11 cellular contexts compared by ENCODE assay signal in the genomic region with DNA sequence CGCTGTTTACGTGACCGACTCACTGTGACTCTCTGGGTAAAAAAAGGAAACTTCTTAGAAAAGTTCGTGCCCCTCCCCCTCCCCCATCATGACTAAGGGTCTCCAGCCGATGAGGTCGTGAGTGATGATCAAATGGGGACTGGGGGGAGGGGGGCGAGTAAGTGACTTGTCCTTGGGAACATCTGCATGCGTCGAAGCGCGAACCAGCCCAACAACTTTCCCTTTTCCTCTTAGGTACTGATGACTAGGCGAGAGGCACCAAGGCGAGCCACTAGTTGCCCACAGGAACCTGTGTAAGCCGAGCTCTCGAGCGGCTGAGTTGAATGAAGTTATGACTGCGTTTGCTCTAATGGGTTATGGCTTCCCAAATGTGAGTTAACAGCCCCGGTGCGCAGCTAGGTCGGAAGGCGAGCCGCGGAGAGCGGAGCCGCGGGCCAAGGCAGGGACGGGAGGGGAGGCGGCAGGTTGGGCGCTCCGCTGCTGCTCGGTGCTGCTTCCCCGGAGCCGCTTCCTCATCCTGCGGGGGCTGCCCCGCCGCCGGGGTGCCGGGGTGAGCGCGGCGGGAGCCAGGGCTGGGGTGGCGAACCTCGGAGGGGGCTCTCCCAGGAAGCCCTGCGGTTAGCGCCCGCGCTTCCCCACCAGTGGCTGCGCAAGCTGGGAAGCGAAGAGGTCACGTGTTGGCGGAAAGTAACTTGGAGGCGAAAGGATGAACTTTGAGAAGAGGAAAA. TPM values are rescaled to one million over a fixed set of nuclear protein-coding genes. Genes with fewer than 3 reads are reported as not detected.
A peak's percentile ranks its signal among the peaks of the same experiment; 100 is the strongest.
DNase-seq lines count a peak whose midpoint lies in the region; ATAC-seq and TF ChIP-seq lines count a peak whose summit lies in the region.
"Had no signal": no experiment of that assay in that cellular context is flagged by ENCODE, and none has a peak within 500 bp of the region (broad histone marks: within the 10 kb centered on the region; RNA-seq: fewer than 3 reads in every experiment).

No MANE protein-coding gene starts in this region.

- TF ChIP-seq CTCF in coronary artery (IDR thresholded peaks at IDR 0.05) (no peak), neural crest cell (conservative IDR thresholded peaks at IDR 0.05) (no peak)

- H3K4me3 ChIP-seq in coronary artery = peak overlapping the region; percentile 56
- H3K4me3 ChIP-seq: SK-N-MC had no signal

- DNase-seq in NCI-H345 (lab: John Stamatoyannopoulos, UW) (peak; percentile 48), NCI-H345 treated with DMSO at 0.1 percent for 48 hours (lab: John Stamatoyannopoulos, UW; ENCODE audit: unreplicated experiment) (no peak), KBM-7 (peak; percentile 31), coronary artery (ENCODE audit: low spot score) (no peak), neural crest cell (ENCODE audit: low read depth, low spot score) (peak; percentile 18), NCI-H2107 treated with DMSO at 0.1 percent for 48 hours (lab: John Stamatoyannopoulos, UW; ENCODE audit: unreplicated experiment) (no peak)
- no peak for DNase-seq in activated CD4-positive, CD25-positive, alpha-beta regulatory T cell treated with anti-CD3 and anti-CD28 coated beads, Interleukin-2, amount 50 U/mL, for 72 hours

- peak overlapping the region; percentile 87 for H3K4me3 Mint-ChIP-seq in neural crest cell

- H3K9me3 Mint-ChIP-seq in neural crest cell = no peaks in the 10 kb centered on the region

- in situ Hi-C loops in KBM-7 (cut with MboI; ENCODE audit: low pct_unique_long_range_greater_than_20kb, low sequenced_read_pairs) = no loop called here

- H3K4me1 Mint-ChIP-seq in neural crest cell = peaks cover 32% of the 10 kb centered on the region

- peaks cover 98% of the 10 kb centered on the region for H3K27me3 Mint-ChIP-seq in neural crest cell (ENCODE audit: low read depth)

- no peak for ATAC-seq in GM18861 (IDR thresholded peaks at IDR 0.05; ENCODE audit: unreplicated experiment)

- H3K36me3 Mint-ChIP-seq in neural crest cell (ENCODE audit: low read depth) = no peaks in the 10 kb centered on the region

- H3K27ac ChIP-seq in coronary artery = no peak overlapping the region
- H3K27ac ChIP-seq: C4-2B, neutrophil, SK-N-MC had no signal

- no peak overlapping the region for H3K27ac Mint-ChIP-seq in neural crest cell (ENCODE audit: unreplicated experiment)

RNA-seq across cellular contexts. Expression of a gene that starts 22.0 kb away (rescaled TPM):
- 0.07 and 0.20 TPM in 2 replicates for total RNA-seq in neural crest cell

Comparison
In these comparisons a context has a peak if more than half of its experiments do, and no peak if none do; other contexts are left out.
1. DNase-seq: peak in NCI-H345 (single experiment), KBM-7 (single experiment) and neural crest cell (single experiment); none in NCI-H345 treated with DMSO at 0.1 percent for 48 hours (single experiment), coronary artery (single experiment), NCI-H2107 treated with DMSO at 0.1 percent for 48 hours (single experiment) and activated CD4-positive, CD25-positive, alpha-beta regulatory T cell treated with anti-CD3 and anti-CD28 coated beads, Interleukin-2, amount 50 U/mL, for 72 hours (single experiment).